Comparison of ENCODE assay signal across 1 cellular context in the genomic region with DNA sequence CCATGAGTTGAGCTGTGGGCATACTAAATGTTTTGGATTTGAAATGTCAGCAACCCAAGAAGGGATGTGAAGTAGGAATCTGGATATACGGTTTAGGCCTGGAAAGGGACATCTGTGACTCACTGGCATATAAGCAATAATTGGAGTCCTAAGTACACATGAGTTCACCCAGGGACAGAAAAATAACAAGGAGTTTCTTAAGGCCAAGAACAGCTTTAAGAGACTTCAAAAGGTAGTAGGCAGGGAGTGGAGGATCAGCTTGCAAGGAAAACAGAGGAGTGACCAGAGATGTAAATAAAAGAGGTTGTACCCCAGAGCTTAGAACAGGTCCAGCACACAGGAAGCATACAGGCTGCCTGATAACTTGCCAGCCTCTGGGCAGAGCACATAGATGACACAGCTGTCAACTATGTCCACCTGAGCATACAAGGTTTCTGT.
TF ChIP-seq lines count a peak whose summit lies in the region.

No MANE protein-coding gene starts in this region.

TF ChIP-seq in K562, 482 proteins besides CTCF, POLR2A, EP300 and RAD21:
- TF ChIP-seq EWSR1 (IDR thresholded peaks at IDR 0.05; ENCODE audit: borderline replicate concordance, low read depth, partially characterized antibody), result no peak
- no peak for TF ChIP-seq JUN (IDR thresholded peaks at IDR 0.05; ENCODE audit: borderline replicate concordance, low read depth, low read length)
- TF ChIP-seq JUN (CRISPR knock-in tag; IDR thresholded peaks at IDR 0.05; ENCODE audit: borderline replicate concordance), result no peak
- TF ChIP-seq, protein P1, sequence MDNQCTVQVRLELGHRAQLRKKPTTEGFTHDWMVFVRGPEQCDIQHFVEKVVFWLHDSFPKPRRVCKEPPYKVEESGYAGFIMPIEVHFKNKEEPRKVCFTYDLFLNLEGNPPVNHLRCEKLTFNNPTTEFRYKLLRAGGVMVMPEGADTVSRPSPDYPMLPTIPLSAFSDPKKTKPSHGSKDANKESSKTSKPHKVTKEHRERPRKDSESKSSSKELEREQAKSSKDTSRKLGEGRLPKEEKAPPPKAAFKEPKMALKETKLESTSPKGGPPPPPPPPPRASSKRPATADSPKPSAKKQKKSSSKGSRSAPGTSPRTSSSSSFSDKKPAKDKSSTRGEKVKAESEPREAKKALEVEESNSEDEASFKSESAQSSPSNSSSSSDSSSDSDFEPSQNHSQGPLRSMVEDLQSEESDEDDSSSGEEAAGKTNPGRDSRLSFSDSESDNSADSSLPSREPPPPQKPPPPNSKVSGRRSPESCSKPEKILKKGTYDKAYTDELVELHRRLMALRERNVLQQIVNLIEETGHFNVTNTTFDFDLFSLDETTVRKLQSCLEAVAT (IDR thresholded peaks at IDR 0.05), result no peak
- TF ChIP-seq, protein P2, sequence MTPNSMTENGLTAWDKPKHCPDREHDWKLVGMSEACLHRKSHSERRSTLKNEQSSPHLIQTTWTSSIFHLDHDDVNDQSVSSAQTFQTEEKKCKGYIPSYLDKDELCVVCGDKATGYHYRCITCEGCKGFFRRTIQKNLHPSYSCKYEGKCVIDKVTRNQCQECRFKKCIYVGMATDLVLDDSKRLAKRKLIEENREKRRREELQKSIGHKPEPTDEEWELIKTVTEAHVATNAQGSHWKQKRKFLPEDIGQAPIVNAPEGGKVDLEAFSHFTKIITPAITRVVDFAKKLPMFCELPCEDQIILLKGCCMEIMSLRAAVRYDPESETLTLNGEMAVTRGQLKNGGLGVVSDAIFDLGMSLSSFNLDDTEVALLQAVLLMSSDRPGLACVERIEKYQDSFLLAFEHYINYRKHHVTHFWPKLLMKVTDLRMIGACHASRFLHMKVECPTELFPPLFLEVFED (CRISPR knock-in tag; conservative IDR thresholded peaks at IDR 0.05), result no peak
- no peak for TF ChIP-seq CEBPB (tag; IDR thresholded peaks at IDR 0.05)
- TF ChIP-seq ZNF431 (CRISPR knock-in tag; IDR thresholded peaks at IDR 0.05), result no peak
- TF ChIP-seq L3MBTL2 (IDR thresholded peaks at IDR 0.05), result no peak
- no peak for TF ChIP-seq ILF3 (IDR thresholded peaks at IDR 0.05; ENCODE audit: borderline replicate concordance)
- TF ChIP-seq PHTF2 (CRISPR knock-in tag; IDR thresholded peaks at IDR 0.05), result no peak
- no peak for TF ChIP-seq PML (IDR thresholded peaks at IDR 0.05; ENCODE audit: low read length)
- no peak for TF ChIP-seq ZNF655 (CRISPR knock-in tag; IDR thresholded peaks at IDR 0.05)
- TF ChIP-seq CHD4 (IDR thresholded peaks at IDR 0.05; ENCODE audit: insufficient read depth, insufficient replicate concordance, low read depth, low read length, poor library complexity, severe bottlenecking), result no peak
- no peak for TF ChIP-seq ZNF212 (CRISPR knock-in tag; IDR thresholded peaks at IDR 0.05)
- no peak for TF ChIP-seq HEY1 (CRISPR knock-in tag; IDR thresholded peaks at IDR 0.05; ENCODE audit: borderline replicate concordance)
- TF ChIP-seq THAP7 (CRISPR knock-in tag; IDR thresholded peaks at IDR 0.05), result no peak
- TF ChIP-seq TEAD1 (CRISPR knock-in tag; IDR thresholded peaks at IDR 0.05), result no peak
- TF ChIP-seq PCBP2 (IDR thresholded peaks at IDR 0.05; ENCODE audit: low read depth, low read length, poor library complexity, severe bottlenecking), result no peak
- TF ChIP-seq ZNF717 (CRISPR knock-in tag; IDR thresholded peaks at IDR 0.05), result no peak
- no peak for TF ChIP-seq ZNF121 (CRISPR knock-in tag; conservative IDR thresholded peaks at IDR 0.05)
- no peak for TF ChIP-seq ZNF445 (CRISPR knock-in tag; IDR thresholded peaks at IDR 0.05; ENCODE audit: low read depth)
